Comparison of ENCODE assay signal across 16 cellular contexts in genomic region chr22:42410708-42411107, GRCh38. TPM values are rescaled to one million over a fixed set of nuclear protein-coding genes. Genes with fewer than 3 reads are reported as not detected.
DNase-seq lines count a peak whose midpoint lies in the region; ATAC-seq and TF ChIP-seq lines count a peak whose summit lies in the region.
"Had no signal": no experiment of that assay in that cellular context is flagged by ENCODE, and none has a peak within 500 bp of the region (broad histone marks: within the 10 kb centered on the region; RNA-seq: fewer than 3 reads in every experiment).

No MANE protein-coding gene starts in this region.

- ATAC-seq in GM18519 (IDR thresholded peaks at IDR 0.05; ENCODE audit: low FRiP score, unreplicated experiment) (no peak), foreskin keratinocyte (no peak)
- ATAC-seq: GM23338 had no signal

- no peaks in the 10 kb centered on the region for H3K9me3 ChIP-seq in neural progenitor cell (ENCODE audit: low read depth)
- H3K9me3 ChIP-seq: BLaER1, Caco-2 had no signal

- peak overlapping the region; percentile 51 for H3K27ac Mint-ChIP-seq in neural progenitor cell
- H3K27ac Mint-ChIP-seq: CD8-positive, alpha-beta memory T cell; GM23338 had no signal

- no peaks in the 10 kb centered on the region for H3K36me3 Mint-ChIP-seq in neural progenitor cell
- H3K36me3 Mint-ChIP-seq: CD8-positive, alpha-beta memory T cell had no signal

- no peaks in the 10 kb centered on the region for H3K79me2 ChIP-seq in neural progenitor cell (ENCODE audit: low read depth)

- no peak overlapping the region for H3K4me3 Mint-ChIP-seq in neural progenitor cell
- H3K4me3 Mint-ChIP-seq: CD8-positive, alpha-beta memory T cell; GM23338 had no signal

- no peaks in the 10 kb centered on the region for H3K27me3 ChIP-seq in neural progenitor cell
- H3K27me3 ChIP-seq in foreskin keratinocyte = peaks cover 53% of the 10 kb centered on the region
- H3K27me3 ChIP-seq: BLaER1 had no signal

- no peak overlapping the region for H3K27ac ChIP-seq in neural progenitor cell
- H3K27ac ChIP-seq in RWPE1 = no peak overlapping the region
- no peak overlapping the region for H3K27ac ChIP-seq in foreskin keratinocyte
- H3K27ac ChIP-seq: 22Rv1, BLaER1 had no signal

- no peak overlapping the region for H3K9ac ChIP-seq in neural progenitor cell
- H3K9ac ChIP-seq: BLaER1 had no signal

- POLR2A ChIA-PET in RWPE1 (lab: Yijun Ruan, JAX; ENCODE audit: low non-redundant PET) = no interaction called here

- peaks cover 13% of the 10 kb centered on the region for H3F3A ChIP-seq in neural progenitor cell (ENCODE audit: low read depth)

- no peak overlapping the region for H2AFZ ChIP-seq in neural progenitor cell (replicated peaks)
- H2AFZ ChIP-seq: GM23338 had no signal

- no peaks in the 10 kb centered on the region for H3K36me3 ChIP-seq in neural progenitor cell
- H3K36me3 ChIP-seq: BLaER1 had no signal

- peaks cover 36% of the 10 kb centered on the region for H3K4me1 Mint-ChIP-seq in neural progenitor cell
- H3K4me1 Mint-ChIP-seq: CD8-positive, alpha-beta memory T cell had no signal

- H3K4me1 ChIP-seq in neural progenitor cell (peaks cover 15% of the 10 kb centered on the region), foreskin keratinocyte (no peaks in the 10 kb centered on the region)
- H3K4me1 ChIP-seq: Caco-2 had no signal

- CTCF ChIA-PET in RWPE1 (lab: Yijun Ruan, JAX) = interaction anchor here (0.5 kb wide), 1 partner anchor 188 kb away, joined by 3 read pairs; no protein-coding TSS in a partner anchor

- H3K4me3 ChIP-seq in neural progenitor cell = no peak overlapping the region
- H3K4me3 ChIP-seq: BLaER1, GM23338 had no signal

- no peaks in the 10 kb centered on the region for H4K20me1 ChIP-seq in neural progenitor cell (ENCODE audit: low read depth)
- H4K20me1 ChIP-seq: BLaER1 had no signal

- no peaks in the 10 kb centered on the region for H3K9me3 Mint-ChIP-seq in neural progenitor cell
- H3K9me3 Mint-ChIP-seq: CD8-positive, alpha-beta memory T cell; GM23338 had no signal

- H3K27me3 Mint-ChIP-seq in neural progenitor cell (ENCODE audit: insufficient read depth, low read depth) = peaks cover 12% of the 10 kb centered on the region

- H3K4me2 ChIP-seq in neural progenitor cell = no peak overlapping the region
- H3K4me2 ChIP-seq: BLaER1, GM23338 had no signal

- no peak for TF ChIP-seq CTCF in neural progenitor cell (IDR thresholded peaks at IDR 0.05)
- no peak for TF ChIP-seq CTCF in RWPE1 (conservative IDR thresholded peaks at IDR 0.05; ENCODE audit: low read depth)
- TF ChIP-seq CTCF in foreskin keratinocyte (conservative IDR thresholded peaks at IDR 0.05) = no peak

- DNase-seq in DMS 273 (lab: John Stamatoyannopoulos, UW; ENCODE audit: unreplicated experiment) = peak; percentile 29
- no peak for DNase-seq in DMS 273 treated with DMSO at 0.1 percent for 48 hours (lab: John Stamatoyannopoulos, UW)
- DNase-seq in DMS79 treated with DMSO at 0.1 percent for 48 hours (lab: John Stamatoyannopoulos, UW) = peak; percentile 52
- peak; percentile 51 for DNase-seq in NCI-H2171 (lab: John Stamatoyannopoulos, UW)
- no peak for DNase-seq in neural progenitor cell (ENCODE audit: low spot score)
- DNase-seq in RWPE1 (ENCODE audit: low spot score) = no peak
- no peak for DNase-seq in foreskin keratinocyte
- DNase-seq: Caco-2; CD8-positive, alpha-beta memory T cell; EL; H7 had no signal

RNA-seq across cellular contexts. Expression of gene NFAM1, which starts 21.5 kb away (rescaled TPM):
- total RNA-seq in neural progenitor cell (ENCODE audit: low replicate concordance) (0.19 and 0.40 TPM in 2 replicates), foreskin keratinocyte (not detected in 2 replicates)
- not detected in 2 replicates for polyA plus RNA-seq in foreskin keratinocyte
- total RNA-seq: Caco-2, HepG2 had no signal
- polyA plus RNA-seq: CD8-positive, alpha-beta memory T cell had no signal

Comparison
In these comparisons a context has a peak if more than half of its experiments do, and no peak if none do; other contexts are left out.
1. DNase-seq: peak in DMS 273 (single experiment), DMS79 treated with DMSO at 0.1 percent for 48 hours (single experiment) and NCI-H2171 (single experiment); none in DMS 273 treated with DMSO at 0.1 percent for 48 hours (single experiment), neural progenitor cell (single experiment), RWPE1 (single experiment) and foreskin keratinocyte (0 of 2).